ENCODE assay signal across 25 cellular contexts in genomic region chr5:132067451-132067850, GRCh38. TPM values are rescaled to one million over a fixed set of nuclear protein-coding genes. Genes with fewer than 3 reads are reported as not detected.
DNase-seq lines count a peak whose midpoint lies in the region; ATAC-seq and TF ChIP-seq lines count a peak whose summit lies in the region.
"Had no signal": no experiment of that assay in that cellular context is flagged by ENCODE, and none has a peak within 500 bp of the region (broad histone marks: within the 10 kb centered on the region; RNA-seq: fewer than 3 reads in every experiment).

No MANE protein-coding gene starts in this region.

- intact Hi-C loops in left ventricle myocardium superior (cut with micrococcal nuclease), result no loop called here
- intact Hi-C loops in right cardiac atrium (cut with DNase I), result no loop called here
- intact Hi-C loops in Calu3 (cut with micrococcal nuclease; ENCODE audit: unreplicated experiment), result loop anchor here (5.0 kb wide), 1 partner anchor 110 kb away; no protein-coding TSS in a partner anchor

- no peaks in the 10 kb centered on the region for H3K4me1 ChIP-seq in right cardiac atrium (ENCODE audit: control insufficient read depth, insufficient read depth, low read length)
- H3K4me1 ChIP-seq: Peyer's patch had no signal

- peaks cover 25 to 44% of the 10 kb centered on the region in 2 donors for H3K4me1 Mint-ChIP-seq in effector memory CD8-positive, alpha-beta T cell (ENCODE audit: low read depth in 2 of 2)
- H3K4me1 Mint-ChIP-seq in stimulated activated memory B cell treated with anti-CD40 and anti-IgM and Interleukin-4, amounts not matched to agents 10 μg/mL and 1 μg/mL and 100 μg/mL, for 72 hours, result peaks cover 67% of the 10 kb centered on the region
- peaks cover 2% of the 10 kb centered on the region for H3K4me1 Mint-ChIP-seq in Calu3 (ENCODE audit: low read depth, unreplicated experiment)
- peaks cover 4 to 13% (median 9%) of the 10 kb centered on the region in 4 donors for H3K4me1 Mint-ChIP-seq in naive thymus-derived CD8-positive, alpha-beta T cell

- H3K36me3 Mint-ChIP-seq in effector memory CD8-positive, alpha-beta T cell (ENCODE audit: insufficient read depth), result peaks cover 5% of the 10 kb centered on the region
- H3K36me3 Mint-ChIP-seq in stimulated activated memory B cell treated with anti-CD40 and anti-IgM and Interleukin-4, amounts not matched to agents 10 μg/mL and 1 μg/mL and 100 μg/mL, for 72 hours, result no peaks in the 10 kb centered on the region
- no peaks in the 10 kb centered on the region for H3K36me3 Mint-ChIP-seq in Calu3 (ENCODE audit: insufficient read depth, unreplicated experiment)
- H3K36me3 Mint-ChIP-seq in naive thymus-derived CD8-positive, alpha-beta T cell, result no peaks in the 10 kb centered on the region
- H3K36me3 Mint-ChIP-seq: IgD-negative memory B cell had no signal

- peak overlapping the region; percentile 11 to 53 for H3K27ac Mint-ChIP-seq in effector memory CD8-positive, alpha-beta T cell
- peak overlapping the region; percentile 89 for H3K27ac Mint-ChIP-seq in stimulated activated memory B cell treated with anti-CD40 and anti-IgM and Interleukin-4, amounts not matched to agents 10 μg/mL and 1 μg/mL and 100 μg/mL, for 72 hours
- no peak overlapping the region for H3K27ac Mint-ChIP-seq in Calu3 (ENCODE audit: unreplicated experiment)
- H3K27ac Mint-ChIP-seq in naive thymus-derived CD8-positive, alpha-beta T cell, result no peak overlapping the region
- H3K27ac Mint-ChIP-seq: CD4-positive, alpha-beta T cell; IgD-negative memory B cell had no signal

- no peaks in the 10 kb centered on the region for H3K27me3 ChIP-seq in right cardiac atrium (ENCODE audit: control insufficient read depth, insufficient read depth)
- H3K27me3 ChIP-seq: BE2C, Peyer's patch, SJCRH30 had no signal

- H3K4me3 ChIP-seq in right cardiac atrium (ENCODE audit: low read length), result no peak overlapping the region
- H3K4me3 ChIP-seq: GM12878, GM23248, Peyer's patch, SJCRH30 had no signal

- no peak overlapping the region for H3K27ac ChIP-seq in right cardiac atrium (ENCODE audit: low read length)
- H3K27ac ChIP-seq: GM23248, HL-60, Peyer's patch, SJCRH30 had no signal

- H3K9me3 Mint-ChIP-seq in effector memory CD8-positive, alpha-beta T cell, result no peaks in the 10 kb centered on the region
- no peaks in the 10 kb centered on the region for H3K9me3 Mint-ChIP-seq in stimulated activated memory B cell treated with anti-CD40 and anti-IgM and Interleukin-4, amounts not matched to agents 10 μg/mL and 1 μg/mL and 100 μg/mL, for 72 hours
- H3K9me3 Mint-ChIP-seq in Calu3 (ENCODE audit: low read depth, unreplicated experiment), result no peaks in the 10 kb centered on the region
- no peaks in the 10 kb centered on the region for H3K9me3 Mint-ChIP-seq in naive thymus-derived CD8-positive, alpha-beta T cell
- H3K9me3 Mint-ChIP-seq: CD4-positive, alpha-beta T cell; H9; IgD-negative memory B cell had no signal

- ATAC-seq in left ventricle myocardium superior, result no peak
- ATAC-seq in right cardiac atrium, result no peak
- ATAC-seq in effector memory CD8-positive, alpha-beta T cell (replicated peaks), result no peak
- no peak for ATAC-seq in stimulated activated memory B cell treated with anti-CD40 and anti-IgM and Interleukin-4, amounts not matched to agents 10 μg/mL and 1 μg/mL and 100 μg/mL, for 72 hours
- no peak for ATAC-seq in naive thymus-derived CD8-positive, alpha-beta T cell
- ATAC-seq: GM12878 had no signal

- no peak for TF ChIP-seq CTCF in Calu3 (IDR thresholded peaks at IDR 0.05; ENCODE audit: unreplicated experiment)

- H3K9me3 ChIP-seq in right cardiac atrium (ENCODE audit: control insufficient read depth, low read length), result no peaks in the 10 kb centered on the region
- H3K9me3 ChIP-seq: BE2C, Peyer's patch, SJCRH30 had no signal

- no TSS peak for BruUV-seq in Calu3 (replicated peaks; lab: Mats Ljungman, UMichigan)

- no peak overlapping the region for H3K4me3 Mint-ChIP-seq in effector memory CD8-positive, alpha-beta T cell
- H3K4me3 Mint-ChIP-seq in stimulated activated memory B cell treated with anti-CD40 and anti-IgM and Interleukin-4, amounts not matched to agents 10 μg/mL and 1 μg/mL and 100 μg/mL, for 72 hours, result no peak overlapping the region
- no peak overlapping the region for H3K4me3 Mint-ChIP-seq in Calu3 (ENCODE audit: low read depth, unreplicated experiment)
- no peak overlapping the region for H3K4me3 Mint-ChIP-seq in naive thymus-derived CD8-positive, alpha-beta T cell
- H3K4me3 Mint-ChIP-seq: CD4-positive, alpha-beta T cell; H9; IgD-negative memory B cell had no signal

- CTCF ChIA-PET in Calu3 (lab: Charles Lee), result no interaction called here

- DNase-seq in left ventricle myocardium superior, result peak; percentile 18
- no peak for DNase-seq in right cardiac atrium
- peak; percentile 54 for DNase-seq in RPMI7951 (ENCODE audit: low read depth)
- DNase-seq in effector memory CD8-positive, alpha-beta T cell, result no peak
- no peak for DNase-seq in Calu3
- no peak for DNase-seq in naive thymus-derived CD8-positive, alpha-beta T cell
- DNase-seq: BE2C; CD4-positive, alpha-beta T cell; COR-L47; DMS 273 treated with DMSO at 0.1 percent for 48 hours; DND-41; GM23248; H9; NCI-H1105; NCI-H2029 treated with DMSO at 0.1 percent for 48 hours; NCI-H524 treated with DMSO at 0.1 percent for 48 hours; SJCRH30 had no signal

- WGBS in right cardiac atrium, result 90% methylated on average over 11 of the region's 11 CpGs

- H3K27me3 Mint-ChIP-seq in effector memory CD8-positive, alpha-beta T cell, result no peaks in the 10 kb centered on the region
- no peaks in the 10 kb centered on the region for H3K27me3 Mint-ChIP-seq in stimulated activated memory B cell treated with anti-CD40 and anti-IgM and Interleukin-4, amounts not matched to agents 10 μg/mL and 1 μg/mL and 100 μg/mL, for 72 hours
- no peaks in the 10 kb centered on the region for H3K27me3 Mint-ChIP-seq in Calu3 (ENCODE audit: unreplicated experiment)
- H3K27me3 Mint-ChIP-seq in naive thymus-derived CD8-positive, alpha-beta T cell, result no peaks in the 10 kb centered on the region
- H3K27me3 Mint-ChIP-seq: CD4-positive, alpha-beta T cell had no signal

- POLR2A ChIA-PET in naive thymus-derived CD8-positive, alpha-beta T cell (lab: Charles Lee), result no interaction called here

RNA-seq across cellular contexts. Expression of gene CSF2, which starts 6.1 kb away (rescaled TPM):
- total RNA-seq in left ventricle myocardium superior (not detected), right cardiac atrium (not detected), Calu3 (2022) (0.80 TPM in 1 of 2 replicates, not detected in the other)
- polyA plus RNA-seq in right cardiac atrium, result not detected
- 4.8 and 6.4 TPM in 2 replicates for total RNA-seq in RPMI7951 (2014; rRNA removed; shearing (Covaris generic))
- not detected for total RNA-seq in naive thymus-derived CD8-positive, alpha-beta T cell
- polyA plus RNA-seq in naive thymus-derived CD8-positive, alpha-beta T cell, result not detected
- total RNA-seq: A673; CD4-positive, alpha-beta T cell; GM23248; H9; HT1080; OCI-LY7; Peyer's patch; SJCRH30 had no signal
- polyA plus RNA-seq: GM23248, IgD-negative memory B cell had no signal

RNA-seq across cellular contexts. Expression of gene IL3, which starts 7.0 kb away (rescaled TPM):
- total RNA-seq in left ventricle myocardium superior, result not detected
- total RNA-seq in right cardiac atrium, result not detected
- polyA plus RNA-seq in right cardiac atrium, result not detected
- not detected in 2 replicates for total RNA-seq in RPMI7951 (2014; rRNA removed; shearing (Covaris generic))
- not detected in 2 replicates for total RNA-seq in Calu3 (2022)
- not detected for total RNA-seq in naive thymus-derived CD8-positive, alpha-beta T cell
- polyA plus RNA-seq in naive thymus-derived CD8-positive, alpha-beta T cell, result not detected
- total RNA-seq: A673; CD4-positive, alpha-beta T cell; GM12878; GM23248; H9; HT1080; OCI-LY7; Peyer's patch; SJCRH30 had no signal
- polyA plus RNA-seq: GM12878, GM23248, IgD-negative memory B cell had no signal

RNA-seq across cellular contexts. Expression of gene ACSL6, which starts 56.0 kb away (rescaled TPM):
- total RNA-seq in left ventricle myocardium superior (4.4 TPM), right cardiac atrium (1 to 10 TPM; 1.7 to 6.7 (median 4.3) TPM), Calu3 (2022) (0.24 and 0.86 TPM in 2 replicates)
- 2.7 TPM for polyA plus RNA-seq in right cardiac atrium
- not detected in 2 replicates for total RNA-seq in RPMI7951 (2014; rRNA removed; shearing (Covaris generic))
- 10 to 100 TPM; 40.0 to 41.8 TPM for total RNA-seq in naive thymus-derived CD8-positive, alpha-beta T cell
- polyA plus RNA-seq in naive thymus-derived CD8-positive, alpha-beta T cell, result 10 to 100 TPM; 11.4 to 16.5 (median 14.0) TPM
- total RNA-seq: A673, GM12878, OCI-LY7, SJCRH30 had no signal
- polyA plus RNA-seq: GM23248 had no signal

Comparison
In these comparisons a context has a peak if more than half of its experiments do, and no peak if none do; other contexts are left out.
1. DNase-seq: peak in left ventricle myocardium superior (single experiment) and RPMI7951 (single experiment); none in right cardiac atrium (0 of 3), effector memory CD8-positive, alpha-beta T cell (0 of 3), Calu3 (single experiment) and naive thymus-derived CD8-positive, alpha-beta T cell (0 of 10).
2. H3K27ac Mint-ChIP-seq: peak in effector memory CD8-positive, alpha-beta T cell (2 of 2) and stimulated activated memory B cell treated with anti-CD40 and anti-IgM and Interleukin-4, amounts not matched to agents 10 μg/mL and 1 μg/mL and 100 μg/mL, for 72 hours (single experiment); none in Calu3 (single experiment) and naive thymus-derived CD8-positive, alpha-beta T cell (0 of 10).